9 cellular contexts compared by ENCODE assay signal in genomic region chr9:98943682-98944129, GRCh38. TPM values are rescaled to one million over a fixed set of nuclear protein-coding genes. Genes with fewer than 3 reads are reported as not detected.
DNase-seq lines count a peak whose midpoint lies in the region; ATAC-seq and TF ChIP-seq lines count a peak whose summit lies in the region.
"Had no signal": no experiment of that assay in that cellular context is flagged by ENCODE, and none has a peak within 500 bp of the region (broad histone marks: within the 10 kb centered on the region; RNA-seq: fewer than 3 reads in every experiment).

Gene COL15A1, plus strand, starts transcription at chr9:98943907. Its CDS starts 155 bp downstream, at chr9:98944062.

- ATAC-seq in lung (ENCODE audit: insufficient read depth, low FRiP score): peak; percentile 63
- ATAC-seq in GM21381 (IDR thresholded peaks at IDR 0.05; ENCODE audit: unreplicated experiment): no peak

- H3K9me3 Mint-ChIP-seq in activated CD4-positive, alpha-beta memory T cell treated with anti-CD3 and anti-CD28 coated beads for 36 hours: no peaks in the 10 kb centered on the region
- H3K9me3 Mint-ChIP-seq in activated CD4-positive, alpha-beta memory T cell treated with anti-CD3 and anti-CD28 coated beads, Interleukin-2, amount 10 ng/mL, durations not matched to agents 7 days and 5 days: no peaks in the 10 kb centered on the region

- POLR2A ChIA-PET in activated CD4-positive, alpha-beta memory T cell treated with anti-CD3 and anti-CD28 coated beads for 36 hours (lab: Charles Lee): no interaction called here
- POLR2A ChIA-PET in activated CD4-positive, alpha-beta memory T cell treated with anti-CD3 and anti-CD28 coated beads, Interleukin-2, amount 10 ng/mL, durations not matched to agents 7 days and 5 days (lab: Charles Lee): no interaction called here

- H3K27ac ChIP-seq in brain microvascular endothelial cell (no peak within 1 kb of the TSS), lung (ENCODE audit: low read depth in 1 of 2, low read length in 1 of 2) (peak within 1 kb of the TSS; percentile 12 to 56), tibial artery (peak within 1 kb of the TSS; percentile 85 to 90)

- CTCF ChIA-PET in activated CD4-positive, alpha-beta memory T cell treated with anti-CD3 and anti-CD28 coated beads for 36 hours (lab: Charles Lee): no interaction called here
- CTCF ChIA-PET in activated CD4-positive, alpha-beta memory T cell treated with anti-CD3 and anti-CD28 coated beads, Interleukin-2, amount 10 ng/mL, durations not matched to agents 7 days and 5 days (lab: Charles Lee): no interaction called here

- H3K4me3 ChIP-seq in brain microvascular endothelial cell (ENCODE audit: low read depth, low read length): peak within 1 kb of the TSS; percentile 60
- H3K4me3 ChIP-seq in lung: no peak within 1 kb of the TSS
- peak within 1 kb of the TSS; percentile 68 to 88 for H3K4me3 ChIP-seq in tibial artery

- TF ChIP-seq CTCF in brain microvascular endothelial cell (IDR thresholded peaks at IDR 0.05; ENCODE audit: low read depth, low read length, missing control alignments) (no peak), lung (IDR thresholded peaks at IDR 0.05; ENCODE audit: control extremely low read depth, extremely low read depth) (no peak), tibial artery (IDR thresholded peaks at IDR 0.05) (no peak)

- WGBS in lung, 2 donors: 1% methylated on average over 47 to 65 of the region's 65 CpGs

- in situ Hi-C loops in brain microvascular endothelial cell (cut with HindIII; ENCODE audit: low pct_ligation_motif_present, low sequenced_read_pairs): no loop called here

- no peaks in the 10 kb centered on the region for H3K36me3 Mint-ChIP-seq in activated CD4-positive, alpha-beta memory T cell treated with anti-CD3 and anti-CD28 coated beads for 36 hours
- H3K36me3 Mint-ChIP-seq in activated CD4-positive, alpha-beta memory T cell treated with anti-CD3 and anti-CD28 coated beads, Interleukin-2, amount 10 ng/mL, durations not matched to agents 7 days and 5 days (ENCODE audit: low read depth): no peaks in the 10 kb centered on the region

- H3K27me3 Mint-ChIP-seq in activated CD4-positive, alpha-beta memory T cell treated with anti-CD3 and anti-CD28 coated beads for 36 hours: peaks cover 51% of the 10 kb centered on the region
- peaks cover 70% of the 10 kb centered on the region for H3K27me3 Mint-ChIP-seq in activated CD4-positive, alpha-beta memory T cell treated with anti-CD3 and anti-CD28 coated beads, Interleukin-2, amount 10 ng/mL, durations not matched to agents 7 days and 5 days

- peaks cover 7% of the 10 kb centered on the region for H3K4me1 Mint-ChIP-seq in activated CD4-positive, alpha-beta memory T cell treated with anti-CD3 and anti-CD28 coated beads for 36 hours (ENCODE audit: low read depth)
- H3K4me1 Mint-ChIP-seq in activated CD4-positive, alpha-beta memory T cell treated with anti-CD3 and anti-CD28 coated beads, Interleukin-2, amount 10 ng/mL, durations not matched to agents 7 days and 5 days: peaks cover 11% of the 10 kb centered on the region

- H3K9me3 ChIP-seq in lung (ENCODE audit: control insufficient read depth in 2 of 2, insufficient read depth in 1 of 2, low read length in 1 of 2): no peaks in the 10 kb centered on the region
- H3K9me3 ChIP-seq in tibial artery: no peaks in the 10 kb centered on the region

- H3K4me1 ChIP-seq in lung (ENCODE audit: control insufficient read depth in 2 of 2, insufficient read depth in 2 of 2, low read length in 2 of 2): peaks cover 0 to 4% of the 10 kb centered on the region in 2 donors
- peaks cover 0 to 50% (median 10%) of the 10 kb centered on the region in 4 donors for H3K4me1 ChIP-seq in tibial artery

- no peak within 1 kb of the TSS for H3K27ac Mint-ChIP-seq in activated CD4-positive, alpha-beta memory T cell treated with anti-CD3 and anti-CD28 coated beads for 36 hours
- H3K27ac Mint-ChIP-seq in activated CD4-positive, alpha-beta memory T cell treated with anti-CD3 and anti-CD28 coated beads, Interleukin-2, amount 10 ng/mL, durations not matched to agents 7 days and 5 days: no peak within 1 kb of the TSS

- H3K36me3 ChIP-seq in brain microvascular endothelial cell (replicated peaks) (no peaks in the 10 kb centered on the region), lung (ENCODE audit: control insufficient read depth in 2 of 2, insufficient read depth in 2 of 2, low read length in 2 of 2) (no peaks in the 10 kb centered on the region), tibial artery (no peaks in the 10 kb centered on the region)

- H3K4me3 Mint-ChIP-seq in activated CD4-positive, alpha-beta memory T cell treated with anti-CD3 and anti-CD28 coated beads for 36 hours: peak within 1 kb of the TSS; percentile 23
- no peak within 1 kb of the TSS for H3K4me3 Mint-ChIP-seq in activated CD4-positive, alpha-beta memory T cell treated with anti-CD3 and anti-CD28 coated beads, Interleukin-2, amount 10 ng/mL, durations not matched to agents 7 days and 5 days

- H3K27me3 ChIP-seq in brain microvascular endothelial cell (replicated peaks) (peaks cover 41% of the 10 kb centered on the region), lung (ENCODE audit: control insufficient read depth, insufficient read depth) (no peaks in the 10 kb centered on the region), tibial artery (no peaks in the 10 kb centered on the region)

- intact Hi-C loops in activated CD4-positive, alpha-beta memory T cell treated with anti-CD3 and anti-CD28 coated beads for 36 hours (cut with micrococcal nuclease): no loop called here
- intact Hi-C loops in tibial artery (cut with DNase I; ENCODE audit: low total_unique reads): no loop called here

- DNase-seq in activated CD4-positive, alpha-beta memory T cell treated with anti-CD3 and anti-CD28 coated beads for 36 hours: no peak
- DNase-seq in activated CD4-positive, alpha-beta memory T cell treated with anti-CD3 and anti-CD28 coated beads, Interleukin-2, amount 10 ng/mL, durations not matched to agents 7 days and 5 days: no peak
- DNase-seq in brain microvascular endothelial cell: no peak
- DNase-seq in lung (ENCODE audit: low spot score): no peak
- peak in 1 of 2 donors; percentile 72 for DNase-seq in tibial artery
- DNase-seq in activated CD4-positive, CD25-positive, alpha-beta regulatory T cell treated with anti-CD3 and anti-CD28 coated beads, Interleukin-2, amount 50 U/mL, for 72 hours: no peak
- DNase-seq in anterior cingulate cortex (lab: John Stamatoyannopoulos, UW): no peak

RNA-seq across cellular contexts. Expression of gene COL15A1, which starts in this region (rescaled TPM):
- under 1 TPM; 0.12 to 0.14 TPM for total RNA-seq in activated CD4-positive, alpha-beta memory T cell treated with anti-CD3 and anti-CD28 coated beads for 36 hours
- total RNA-seq in activated CD4-positive, alpha-beta memory T cell treated with anti-CD3 and anti-CD28 coated beads, Interleukin-2, amount 10 ng/mL, durations not matched to agents 7 days and 5 days: under 1 TPM; 0.30 to 0.33 TPM
- 10 to 100 TPM in 1 of 2 donors, 1 to 10 TPM in 1; 8.9 to 40.5 TPM for total RNA-seq in lung
- polyA plus RNA-seq in lung: 1 to 10 TPM; 2.9 to 8.1 TPM
- total RNA-seq: mononuclear cell had no signal

Comparison
In these comparisons a context has a peak if more than half of its experiments do, and no peak if none do; other contexts are left out.
1. RNA of gene COL15A1 (total RNA-seq): 8.9 to 40.5 TPM in lung; 0.30 to 0.33 TPM in activated CD4-positive, alpha-beta memory T cell treated with anti-CD3 and anti-CD28 coated beads, Interleukin-2, amount 10 ng/mL, durations not matched to agents 7 days and 5 days and 0.12 to 0.14 TPM in activated CD4-positive, alpha-beta memory T cell treated with anti-CD3 and anti-CD28 coated beads for 36 hours; every median in the first group is over 4 times any median in the second.